15 cellular contexts compared by ENCODE assay signal in the genomic region with DNA sequence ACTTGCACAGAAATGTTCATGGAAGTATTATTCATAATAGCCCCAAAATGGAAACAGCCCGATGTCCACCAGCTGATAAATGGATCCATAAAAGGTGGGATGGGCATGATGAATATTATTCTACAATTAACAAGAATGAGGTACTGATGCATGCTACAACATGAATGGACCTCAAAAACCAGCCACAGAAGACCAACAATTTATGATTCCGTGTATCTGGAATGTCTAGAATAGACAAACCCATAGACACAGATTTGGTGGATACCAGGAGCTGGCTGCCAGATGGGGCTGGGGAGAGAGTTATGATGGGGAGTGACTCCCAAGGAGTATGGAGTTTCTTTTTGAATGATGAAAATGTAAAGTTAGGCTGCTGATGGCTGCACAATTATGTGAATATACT. TPM values are rescaled to one million over a fixed set of nuclear protein-coding genes. Genes with fewer than 3 reads are reported as not detected.
DNase-seq lines count a peak whose midpoint lies in the region; ATAC-seq and TF ChIP-seq lines count a peak whose summit lies in the region.
"Had no signal": no experiment of that assay in that cellular context is flagged by ENCODE, and none has a peak within 500 bp of the region (broad histone marks: within the 10 kb centered on the region; RNA-seq: fewer than 3 reads in every experiment).

No MANE protein-coding gene starts in this region.

- H3K4me3 ChIP-seq in fibroblast of villous mesenchyme (ENCODE audit: low read depth, low read length) (no peak overlapping the region), skeletal muscle tissue (ENCODE audit: low read length in 3 of 3) (no peak overlapping the region)
- H3K4me3 ChIP-seq: GM23338 had no signal

- no peaks in the 10 kb centered on the region for H3K9me3 ChIP-seq in skeletal muscle tissue (ENCODE audit: control insufficient read depth in 3 of 3, low read length in 3 of 3)

- DNase-seq in ELR (ENCODE audit: low read depth) = peak; percentile 72
- peak; percentile 48 for DNase-seq in RWPE1 (ENCODE audit: low spot score)
- peak; percentile 48 for DNase-seq in fibroblast of villous mesenchyme (ENCODE audit: low read depth)
- no peak for DNase-seq in activated effector memory CD4-positive, alpha-beta T cell treated with Interleukin-2 at 50 U/mL for 16 hours
- DNase-seq in sciatic nerve (ENCODE audit: low spot score) = no peak
- DNase-seq in SKM-1 (lab: John Stamatoyannopoulos, UW; ENCODE audit: unreplicated experiment) = no peak
- DNase-seq: activated CD8-positive, alpha-beta memory T cell treated with anti-CD3 and anti-CD28 coated beads, Interleukin-2, amount 10 ng/mL, durations not matched to agents 7 days and 5 days; activated naive CD4-positive, alpha-beta T cell treated with Interleukin-2 at 50 U/mL for 16 hours; cerebellar nuclear complex; NCI-H2171; NK-92 treated with Interleukin-12 subunit alpha and Interleukin-12 subunit beta, amount 100 ng/mL, for 24 hours; stimulated activated CD4-positive, alpha-beta T cell treated with anti-CD3 and anti-CD28 coated beads, Interleukin-2, amount 100 ng/mL, for 48 hours had no signal

- peak overlapping the region; percentile 93 for H3K27ac ChIP-seq in RWPE1
- H3K27ac ChIP-seq in skeletal muscle tissue (ENCODE audit: low read depth, low read length) = peak overlapping the region; percentile 45

- intact Hi-C loops in sciatic nerve (cut with DNase I) = loop anchor here (5.0 kb wide), 1 partner anchor 203 kb away; no protein-coding TSS in a partner anchor

- H3K9ac ChIP-seq in skeletal muscle tissue (ENCODE audit: low read depth in 1 of 3, low read length in 3 of 3) = no peak overlapping the region

- no peaks in the 10 kb centered on the region for H3K27me3 ChIP-seq in skeletal muscle tissue (ENCODE audit: control insufficient read depth in 3 of 3, insufficient read depth in 3 of 3, low read length in 3 of 3)

- peaks cover 38 to 53% (median 49%) of the 10 kb centered on the region in 3 donors for H3K4me1 ChIP-seq in skeletal muscle tissue (ENCODE audit: control insufficient read depth in 3 of 3, insufficient read depth in 3 of 3, low read length in 3 of 3)

- CTCF ChIA-PET in RWPE1 (lab: Yijun Ruan, JAX) = interaction anchor here (0.5 kb wide), 1 partner anchor 829 kb away, joined by 3 read pairs; no protein-coding TSS in a partner anchor

- TF ChIP-seq CTCF in RWPE1 (conservative IDR thresholded peaks at IDR 0.05; ENCODE audit: low read depth) (no peak), fibroblast of villous mesenchyme (IDR thresholded peaks at IDR 0.05; ENCODE audit: insufficient read depth, low read depth, low read length) (no peak)

- H3K36me3 ChIP-seq in skeletal muscle tissue (ENCODE audit: control insufficient read depth in 3 of 3, insufficient read depth in 3 of 3, low read length in 3 of 3) = peaks cover 10 to 23% (median 19%) of the 10 kb centered on the region in 3 donors

- no peak for ATAC-seq in sciatic nerve
- ATAC-seq: activated CD8-positive, alpha-beta memory T cell treated with anti-CD3 and anti-CD28 coated beads, Interleukin-2, amount 10 ng/mL, durations not matched to agents 7 days and 5 days; esophagus mucosa; GM23338 had no signal

- POLR2A ChIA-PET in RWPE1 (lab: Yijun Ruan, JAX; ENCODE audit: low non-redundant PET) = no interaction called here

RNA-seq across cellular contexts. Expression of a gene that starts 10.8 kb away (rescaled TPM):
- total RNA-seq in fibroblast of villous mesenchyme (28.5 and 35.1 TPM in 2 replicates), skeletal muscle tissue (14.1 TPM), sciatic nerve (28.8 TPM)

RNA-seq across cellular contexts. Expression of a gene that starts 27.5 kb away (rescaled TPM):
- total RNA-seq in fibroblast of villous mesenchyme = 3.5 and 11.9 TPM in 2 replicates
- total RNA-seq in skeletal muscle tissue = 1.6 TPM
- 2.4 TPM for total RNA-seq in sciatic nerve

RNA-seq across cellular contexts. Expression of a gene that starts 36.7 kb away (rescaled TPM):
- total RNA-seq in fibroblast of villous mesenchyme (18.0 and 22.0 TPM in 2 replicates), skeletal muscle tissue (6.3 TPM), sciatic nerve (45.2 TPM)

RNA-seq across cellular contexts. Expression of a gene that starts 41.7 kb away (rescaled TPM):
- total RNA-seq in fibroblast of villous mesenchyme = 31.2 and 47.5 TPM in 2 replicates
- total RNA-seq in skeletal muscle tissue = 21.9 TPM
- total RNA-seq in sciatic nerve = 26.6 TPM

RNA-seq across cellular contexts. Expression of a gene that starts 52.3 kb away (rescaled TPM):
- total RNA-seq in fibroblast of villous mesenchyme = 3.9 and 4.8 TPM in 2 replicates
- 2.1 TPM for total RNA-seq in skeletal muscle tissue
- 5.9 TPM for total RNA-seq in sciatic nerve

Comparison
In these comparisons a context has a peak if more than half of its experiments do, and no peak if none do; other contexts are left out.
1. DNase-seq: peak in ELR (single experiment), RWPE1 (single experiment) and fibroblast of villous mesenchyme (single experiment); none in activated effector memory CD4-positive, alpha-beta T cell treated with Interleukin-2 at 50 U/mL for 16 hours (single experiment), sciatic nerve (single experiment) and SKM-1 (single experiment).